17 cellular contexts compared by ENCODE assay signal in the genomic region with DNA sequence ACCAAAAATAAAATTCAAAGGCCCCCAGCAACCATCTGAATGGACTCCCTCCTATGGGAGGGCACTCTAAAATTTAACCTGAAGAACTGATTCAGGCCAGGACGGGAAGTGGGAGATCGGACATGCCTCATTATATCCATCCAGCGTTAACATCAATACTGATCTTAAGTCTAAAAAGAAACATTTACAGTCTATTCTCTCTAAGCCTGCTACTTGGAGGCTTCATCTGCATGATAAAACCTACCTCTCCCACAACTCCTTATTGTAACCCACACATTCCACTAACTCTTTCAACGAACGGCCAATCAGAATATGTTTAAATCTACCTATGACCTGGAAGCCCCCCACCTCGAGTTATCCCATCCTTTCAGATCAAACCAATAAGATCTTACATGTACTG.
DNase-seq lines count a peak whose midpoint lies in the region; ATAC-seq and TF ChIP-seq lines count a peak whose summit lies in the region.
"Had no signal": no experiment of that assay in that cellular context is flagged by ENCODE, and none has a peak within 500 bp of the region (broad histone marks: within the 10 kb centered on the region; RNA-seq: fewer than 3 reads in every experiment).

No MANE protein-coding gene starts in this region.

- H3K4me3 ChIP-seq in iPS DF 6.9 (ENCODE audit: low read length) (no peak overlapping the region), neural progenitor cell (no peak overlapping the region)
- H3K4me3 ChIP-seq: body of pancreas had no signal

- TF ChIP-seq CTCF in neural progenitor cell (IDR thresholded peaks at IDR 0.05): no peak

- H3K79me2 ChIP-seq in neural progenitor cell (ENCODE audit: low read depth): peaks cover 68% of the 10 kb centered on the region

- no CpG with 5 or more reads among the region's 6 CpGs for WGBS in iPS DF 6.9 (ENCODE audit: insufficient coverage, insufficient read length)

- H4K20me1 ChIP-seq in neural progenitor cell (ENCODE audit: low read depth): peaks cover 4% of the 10 kb centered on the region

- peak overlapping the region; percentile 43 for H3K4me2 ChIP-seq in neural progenitor cell

- ATAC-seq in T-cell (replicated peaks in 1 of 4) (no peak), GM21381 (IDR thresholded peaks at IDR 0.05; ENCODE audit: unreplicated experiment) (no peak)
- ATAC-seq in stimulated activated naive CD8-positive, alpha-beta T cell treated with anti-CD3 and anti-CD28 coated beads, Interleukin-15, amount 100 ng/mL, for 72 hours: no peak

- no peaks in the 10 kb centered on the region for H3K9me3 Mint-ChIP-seq in T-cell
- H3K9me3 Mint-ChIP-seq in neural progenitor cell: no peaks in the 10 kb centered on the region
- H3K9me3 Mint-ChIP-seq in stimulated activated naive CD8-positive, alpha-beta T cell treated with anti-CD3 and anti-CD28 coated beads, Interleukin-15, amount 100 ng/mL, for 72 hours: no peaks in the 10 kb centered on the region
- H3K9me3 Mint-ChIP-seq: activated naive CD4-positive, alpha-beta T cell treated with anti-CD3 and anti-CD28 coated beads for 36 hours had no signal

- H3K4me1 Mint-ChIP-seq in T-cell (peaks cover 67 to 72% (median 70%) of the 10 kb centered on the region in 3 donors), neural progenitor cell (peaks cover 42% of the 10 kb centered on the region)
- peaks cover 53% of the 10 kb centered on the region for H3K4me1 Mint-ChIP-seq in stimulated activated naive CD8-positive, alpha-beta T cell treated with anti-CD3 and anti-CD28 coated beads, Interleukin-15, amount 100 ng/mL, for 72 hours

- H3F3A ChIP-seq in neural progenitor cell (ENCODE audit: low read depth): peaks cover 44% of the 10 kb centered on the region

- H3K9ac ChIP-seq in ES-I3 (ENCODE audit: low read depth, low read length): peak overlapping the region; percentile 31
- H3K9ac ChIP-seq in neural progenitor cell: no peak overlapping the region

- H3K36me3 Mint-ChIP-seq in T-cell: peaks cover 16% of the 10 kb centered on the region
- H3K36me3 Mint-ChIP-seq in neural progenitor cell: peaks cover 4% of the 10 kb centered on the region

- H3K36me3 ChIP-seq in ES-I3 (ENCODE audit: insufficient read depth, low read length) (no peaks in the 10 kb centered on the region), iPS DF 6.9 (ENCODE audit: control insufficient read depth, insufficient read depth, low read length) (no peaks in the 10 kb centered on the region), neural progenitor cell (no peaks in the 10 kb centered on the region)

- H3K4me3 Mint-ChIP-seq in T-cell: peak overlapping the region in 1 of 3 donors; percentile 33
- no peak overlapping the region for H3K4me3 Mint-ChIP-seq in neural progenitor cell
- H3K4me3 Mint-ChIP-seq in stimulated activated naive CD8-positive, alpha-beta T cell treated with anti-CD3 and anti-CD28 coated beads, Interleukin-15, amount 100 ng/mL, for 72 hours: no peak overlapping the region
- H3K4me3 Mint-ChIP-seq: activated naive CD4-positive, alpha-beta T cell treated with anti-CD3 and anti-CD28 coated beads for 36 hours had no signal

- no peak for DNase-seq in T-cell
- DNase-seq in iPS DF 6.9 (ENCODE audit: low read depth, low spot score): peak; percentile 27
- peak; percentile 13 for DNase-seq in neural progenitor cell (ENCODE audit: low spot score)
- DNase-seq in NCI-H146 (lab: John Stamatoyannopoulos, UW): no peak
- no peak for DNase-seq in stimulated activated naive CD8-positive, alpha-beta T cell treated with anti-CD3 and anti-CD28 coated beads, Interleukin-15, amount 100 ng/mL, for 72 hours
- DNase-seq: activated CD4-positive, alpha-beta T cell treated with anti-CD3 and anti-CD28 coated beads, Interleukin-2, amount 50 U/mL, for 1 hour; activated CD8-positive, alpha-beta memory T cell treated with anti-CD3 and anti-CD28 coated beads, Interleukin-2, amount 50 U/mL, for 48 hours; activated naive CD4-positive, alpha-beta T cell treated with anti-CD3 and anti-CD28 coated beads for 36 hours; body of pancreas; DMS153; erythroblast; MM.1S; NCI-H187 treated with DMSO at 0.1 percent for 48 hours; NCI-H345 had no signal

- CTCF ChIA-PET in T-cell (lab: Charles Lee): no interaction called here

- no peaks in the 10 kb centered on the region for H3K27me3 ChIP-seq in iPS DF 6.9 (ENCODE audit: control insufficient read depth, insufficient read depth, low read length)
- H3K27me3 ChIP-seq in neural progenitor cell: no peaks in the 10 kb centered on the region
- H3K27me3 ChIP-seq: body of pancreas had no signal

- peaks cover 35% of the 10 kb centered on the region for H3K4me1 ChIP-seq in ES-I3 (ENCODE audit: insufficient read depth, low read length)
- H3K4me1 ChIP-seq in iPS DF 6.9 (ENCODE audit: control insufficient read depth, insufficient read depth, low read length): peaks cover 6% of the 10 kb centered on the region; the same call in 1 of the 2 replicates
- H3K4me1 ChIP-seq in neural progenitor cell: peaks cover 58% of the 10 kb centered on the region

- H3K27me3 Mint-ChIP-seq in T-cell: no peaks in the 10 kb centered on the region
- H3K27me3 Mint-ChIP-seq in neural progenitor cell (ENCODE audit: insufficient read depth, low read depth): no peaks in the 10 kb centered on the region
- no peaks in the 10 kb centered on the region for H3K27me3 Mint-ChIP-seq in stimulated activated naive CD8-positive, alpha-beta T cell treated with anti-CD3 and anti-CD28 coated beads, Interleukin-15, amount 100 ng/mL, for 72 hours

- H3K27ac ChIP-seq in iPS DF 6.9 (ENCODE audit: low read length): peak overlapping the region; percentile 38
- H3K27ac ChIP-seq in neural progenitor cell: peak overlapping the region; percentile 84
- H3K27ac ChIP-seq: RWPE1 had no signal

- no peak overlapping the region for H2AFZ ChIP-seq in neural progenitor cell (replicated peaks)

- H3K9me3 ChIP-seq in ES-I3 (ENCODE audit: control insufficient read depth, insufficient read depth, low read length) (no peaks in the 10 kb centered on the region), iPS DF 6.9 (ENCODE audit: control insufficient read depth, insufficient read depth, low read length) (no peaks in the 10 kb centered on the region), neural progenitor cell (ENCODE audit: low read depth) (no peaks in the 10 kb centered on the region)
- H3K9me3 ChIP-seq: body of pancreas had no signal

- POLR2A ChIA-PET in T-cell (lab: Charles Lee): no interaction called here

- H3K27ac Mint-ChIP-seq in T-cell (peak overlapping the region; percentile 67 to 76), neural progenitor cell (peak overlapping the region; percentile 34)
- H3K27ac Mint-ChIP-seq in stimulated activated naive CD8-positive, alpha-beta T cell treated with anti-CD3 and anti-CD28 coated beads, Interleukin-15, amount 100 ng/mL, for 72 hours: no peak overlapping the region
- H3K27ac Mint-ChIP-seq: activated naive CD4-positive, alpha-beta T cell treated with anti-CD3 and anti-CD28 coated beads for 36 hours had no signal

Comparison
In these comparisons a context has a peak if more than half of its experiments do, and no peak if none do; other contexts are left out.
1. DNase-seq: peak in iPS DF 6.9 (single experiment) and neural progenitor cell (single experiment); none in T-cell (0 of 34), NCI-H146 (single experiment) and stimulated activated naive CD8-positive, alpha-beta T cell treated with anti-CD3 and anti-CD28 coated beads, Interleukin-15, amount 100 ng/mL, for 72 hours (0 of 2).
2. H3K27ac Mint-ChIP-seq: peak in T-cell (2 of 2) and neural progenitor cell (single experiment); none in stimulated activated naive CD8-positive, alpha-beta T cell treated with anti-CD3 and anti-CD28 coated beads, Interleukin-15, amount 100 ng/mL, for 72 hours (0 of 2).